27 cellular contexts compared by ENCODE assay signal in genomic region chr2:68989035-68989434, GRCh38. TPM values are rescaled to one million over a fixed set of nuclear protein-coding genes. Genes with fewer than 3 reads are reported as not detected.
"Had no signal": no experiment of that assay in that cellular context is flagged by ENCODE, and none has a peak within 500 bp of the region (broad histone marks: within the 10 kb centered on the region; RNA-seq: fewer than 3 reads in every experiment).

No MANE protein-coding gene starts in this region.

- H3K36me3 ChIP-seq: MG63, Peyer's patch, SJCRH30 had no signal

- H3K9me3 ChIP-seq: MG63, Peyer's patch, SJCRH30 had no signal

- H2AFZ ChIP-seq: PC-9 had no signal

- DNase-seq: IMR-90, Karpas-422, KG1, MG63, NCI-H1092, NCI-H1105 treated with DMSO at 0.1 percent for 48 hours, NCI-H1417 treated with DMSO at 0.1 percent for 48 hours, NCI-H146, NCI-H1694 treated with DMSO at 0.1 percent for 48 hours, NCI-H1930, NCI-H2081, NCI-H2107, NCI-H2227 treated with DMSO at 0.1 percent for 48 hours, NCI-H524, NCI-H526 treated with DMSO at 0.1 percent for 48 hours, NCI-H748 treated with DMSO at 0.1 percent for 48 hours, OCI-M1, PC-9, Peyer's patch, SHP77 treated with DMSO at 0.1 percent for 48 hours, SJCRH30, T-helper 1 cell had no signal

- H3K27me3 ChIP-seq: MG63, Peyer's patch, SJCRH30 had no signal

- H3K4me3 ChIP-seq: MG63, PC-9, Peyer's patch, SJCRH30 had no signal

- H3K27ac ChIP-seq: HL-60, PC-9, Peyer's patch, SJCRH30 had no signal

- H3K4me2 ChIP-seq: PC-9 had no signal

- H3K4me1 ChIP-seq: Peyer's patch, SJCRH30 had no signal

- ATAC-seq: Right ventricle myocardium inferior, SK-N-SH treated with all-trans-retinoic acid at 6 μM for 48 hours had no signal

RNA-seq across cellular contexts. Expression of gene GKN1, which starts 14.6 kb away (rescaled TPM):
- total RNA-seq: HT-29, IMR-90, PC-9, Peyer's patch, Right ventricle myocardium inferior, RPMI7951, SJCRH30 had no signal
- polyA plus RNA-seq: IMR-90 had no signal

RNA-seq across cellular contexts. Expression of gene ANTXR1, which starts 23.9 kb away (rescaled TPM):
- total RNA-seq: HT-29 had no signal

RNA-seq across cellular contexts. Expression of gene GKN2, which starts 36.3 kb away (rescaled TPM):
- total RNA-seq: HT-29, IMR-90, PC-9, Peyer's patch, Right ventricle myocardium inferior, RPMI7951, SJCRH30 had no signal
- polyA plus RNA-seq: IMR-90 had no signal
